19 cellular contexts compared by ENCODE assay signal in genomic region chr5:57193757-57194413, GRCh38. TPM values are rescaled to one million over a fixed set of nuclear protein-coding genes. Genes with fewer than 3 reads are reported as not detected.
DNase-seq lines count a peak whose midpoint lies in the region; ATAC-seq lines count a peak whose summit lies in the region.
"Had no signal": no experiment of that assay in that cellular context is flagged by ENCODE, and none has a peak within 500 bp of the region (broad histone marks: within the 10 kb centered on the region; RNA-seq: fewer than 3 reads in every experiment).

No MANE protein-coding gene starts in this region.

- no peak for DNase-seq in activated naive CD4-positive, alpha-beta T cell treated with Interleukin-2 at 50 U/mL for 16 hours
- DNase-seq in central memory CD4-positive, alpha-beta T cell, result peak; percentile 37
- no peak for DNase-seq in NCI-H2227 treated with DMSO at 0.1 percent for 48 hours (lab: John Stamatoyannopoulos, UW)
- DNase-seq in dermis blood vessel endothelial cell, result no peak
- DNase-seq in sciatic nerve (ENCODE audit: low spot score), result no peak
- no peak for DNase-seq in stimulated activated CD4-positive, alpha-beta T cell treated with anti-CD3 and anti-CD28 coated beads, Interleukin-4, amount 100 ng/mL, for 4 hours
- DNase-seq: activated CD4-positive, CD25-positive, alpha-beta regulatory T cell; aorta; head of caudate nucleus; left ventricle myocardium superior; NCI-H1105; NCI-H2081 treated with DMSO at 0.1 percent for 48 hours; NCI-H524; occipital lobe; SHP77; sigmoid colon had no signal

- intact Hi-C loops in sciatic nerve (cut with DNase I), result no loop called here

- peak overlapping the region; percentile 76 for H3K27ac Mint-ChIP-seq in activated naive CD4-positive, alpha-beta T cell treated with anti-CD3 and anti-CD28 coated beads, Interleukin-2, amount 50 U/mL, for 24 hours
- peak overlapping the region; percentile 77 for H3K27ac Mint-ChIP-seq in T-helper 1 cell treated with Interleukin-12 subunit alpha and Interleukin-12 subunit beta and Interleukin-4 antibody, amounts not matched to agents 30 μg/mL and 1 μg/mL, for 36 hours

- H3K4me1 Mint-ChIP-seq in activated naive CD4-positive, alpha-beta T cell treated with anti-CD3 and anti-CD28 coated beads, Interleukin-2, amount 50 U/mL, for 24 hours, result peaks cover 86% of the 10 kb centered on the region
- H3K4me1 Mint-ChIP-seq in T-helper 1 cell treated with Interleukin-12 subunit alpha and Interleukin-12 subunit beta and Interleukin-4 antibody, amounts not matched to agents 30 μg/mL and 1 μg/mL, for 36 hours (ENCODE audit: low read depth), result peaks cover 39% of the 10 kb centered on the region

- ATAC-seq in sciatic nerve, result no peak
- ATAC-seq: HCT116, left ventricle myocardium superior had no signal

- H3K4me3 Mint-ChIP-seq in activated naive CD4-positive, alpha-beta T cell treated with anti-CD3 and anti-CD28 coated beads, Interleukin-2, amount 50 U/mL, for 24 hours, result peak overlapping the region; percentile 72
- H3K4me3 Mint-ChIP-seq in T-helper 1 cell treated with Interleukin-12 subunit alpha and Interleukin-12 subunit beta and Interleukin-4 antibody, amounts not matched to agents 30 μg/mL and 1 μg/mL, for 36 hours, result no peak overlapping the region

- H3K36me3 Mint-ChIP-seq in activated naive CD4-positive, alpha-beta T cell treated with anti-CD3 and anti-CD28 coated beads, Interleukin-2, amount 50 U/mL, for 24 hours, result peaks cover 14% of the 10 kb centered on the region
- H3K36me3 Mint-ChIP-seq in T-helper 1 cell treated with Interleukin-12 subunit alpha and Interleukin-12 subunit beta and Interleukin-4 antibody, amounts not matched to agents 30 μg/mL and 1 μg/mL, for 36 hours (ENCODE audit: low read depth), result peaks cover 39% of the 10 kb centered on the region

- H3K27me3 Mint-ChIP-seq in activated naive CD4-positive, alpha-beta T cell treated with anti-CD3 and anti-CD28 coated beads, Interleukin-2, amount 50 U/mL, for 24 hours, result no peaks in the 10 kb centered on the region
- no peaks in the 10 kb centered on the region for H3K27me3 Mint-ChIP-seq in T-helper 1 cell treated with Interleukin-12 subunit alpha and Interleukin-12 subunit beta and Interleukin-4 antibody, amounts not matched to agents 30 μg/mL and 1 μg/mL, for 36 hours (ENCODE audit: low read depth)

- H3K9me3 Mint-ChIP-seq in activated naive CD4-positive, alpha-beta T cell treated with anti-CD3 and anti-CD28 coated beads, Interleukin-2, amount 50 U/mL, for 24 hours, result no peaks in the 10 kb centered on the region
- no peaks in the 10 kb centered on the region for H3K9me3 Mint-ChIP-seq in T-helper 1 cell treated with Interleukin-12 subunit alpha and Interleukin-12 subunit beta and Interleukin-4 antibody, amounts not matched to agents 30 μg/mL and 1 μg/mL, for 36 hours

RNA-seq across cellular contexts. Expression of gene GPBP1, which starts 20.0 kb away (rescaled TPM):
- total RNA-seq in dermis blood vessel endothelial cell (78.0 and 86.4 TPM in 2 replicates), sciatic nerve (102 TPM)
